Comparison of ENCODE assay signal across 1 cellular context in genomic region chr20:32806356-32806755, GRCh38.
A peak's percentile ranks its signal among the peaks of the same experiment; 100 is the strongest.
TF ChIP-seq lines count a peak whose summit lies in the region.

No MANE protein-coding gene starts in this region.

TF ChIP-seq in HepG2, 621 proteins besides CTCF, POLR2A, EP300 and RAD21:
- TF ChIP-seq, protein P1, sequence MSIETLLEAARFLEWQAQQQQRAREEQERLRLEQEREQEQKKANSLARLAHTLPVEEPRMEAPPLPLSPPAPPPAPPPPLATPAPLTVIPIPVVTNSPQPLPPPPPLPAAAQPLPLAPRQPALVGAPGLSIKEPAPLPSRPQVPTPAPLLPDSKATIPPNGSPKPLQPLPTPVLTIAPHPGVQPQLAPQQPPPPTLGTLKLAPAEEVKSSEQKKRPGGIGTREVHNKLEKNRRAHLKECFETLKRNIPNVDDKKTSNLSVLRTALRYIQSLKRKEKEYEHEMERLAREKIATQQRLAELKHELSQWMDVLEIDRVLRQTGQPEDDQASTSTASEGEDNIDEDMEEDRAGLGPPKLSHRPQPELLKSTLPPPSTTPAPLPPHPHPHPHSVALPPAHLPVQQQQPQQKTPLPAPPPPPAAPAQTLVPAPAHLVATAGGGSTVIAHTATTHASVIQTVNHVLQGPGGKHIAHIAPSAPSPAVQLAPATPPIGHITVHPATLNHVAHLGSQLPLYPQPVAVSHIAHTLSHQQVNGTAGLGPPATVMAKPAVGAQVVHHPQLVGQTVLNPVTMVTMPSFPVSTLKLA (IDR thresholded peaks at IDR 0.05): peak; percentile 48; the same call in 1 of the 2 replicates
- no peak for TF ChIP-seq FOXA1 (IDR thresholded peaks at IDR 0.05)
- TF ChIP-seq FOXA1 (CRISPR knock-in tag; IDR thresholded peaks at IDR 0.05): no peak
TF ChIP-seq in HepG2: peak in this region for 1.
